Comparison of ENCODE assay signal across 1 cellular context in genomic region chr10:75019360-75019759, GRCh38.
TF ChIP-seq lines count a peak whose summit lies in the region.

No MANE protein-coding gene starts in this region.

TF ChIP-seq in K562, 482 proteins besides CTCF, POLR2A, EP300 and RAD21 (continued from another document):
- TF ChIP-seq KDM4B (IDR thresholded peaks at IDR 0.05; ENCODE audit: borderline replicate concordance in 2 of 2, low read depth in 1 of 2): no peak
- TF ChIP-seq ZNF785 (CRISPR knock-in tag; IDR thresholded peaks at IDR 0.05): no peak
- TF ChIP-seq SMC3 (conservative IDR thresholded peaks at IDR 0.05; ENCODE audit: insufficient read depth, low read depth, low read length): 0 out of 2 replicates have a peak, but pooled peaks have one; percentile 38
- TF ChIP-seq ADNP (tag; IDR thresholded peaks at IDR 0.05): no peak
- 0 out of 2 replicates have a peak, but pooled peaks have one; percentile 38 for TF ChIP-seq GATAD2B (IDR thresholded peaks at IDR 0.05; ENCODE audit: borderline replicate concordance)
- TF ChIP-seq YY1 (IDR thresholded peaks at IDR 0.05; ENCODE audit: borderline replicate concordance in 1 of 3, control insufficient read depth in 1 of 3, extremely low read depth in 1 of 3, insufficient read depth in 3 of 3, insufficient read length in 1 of 3, insufficient replicate concordance in 2 of 3, low read depth in 1 of 3, low read length in 2 of 3): peak in 1 of 3 experiments; percentile 9
- no peak for TF ChIP-seq SRF (CRISPR knock-in tag; IDR thresholded peaks at IDR 0.05)
